In the genomic region with DNA sequence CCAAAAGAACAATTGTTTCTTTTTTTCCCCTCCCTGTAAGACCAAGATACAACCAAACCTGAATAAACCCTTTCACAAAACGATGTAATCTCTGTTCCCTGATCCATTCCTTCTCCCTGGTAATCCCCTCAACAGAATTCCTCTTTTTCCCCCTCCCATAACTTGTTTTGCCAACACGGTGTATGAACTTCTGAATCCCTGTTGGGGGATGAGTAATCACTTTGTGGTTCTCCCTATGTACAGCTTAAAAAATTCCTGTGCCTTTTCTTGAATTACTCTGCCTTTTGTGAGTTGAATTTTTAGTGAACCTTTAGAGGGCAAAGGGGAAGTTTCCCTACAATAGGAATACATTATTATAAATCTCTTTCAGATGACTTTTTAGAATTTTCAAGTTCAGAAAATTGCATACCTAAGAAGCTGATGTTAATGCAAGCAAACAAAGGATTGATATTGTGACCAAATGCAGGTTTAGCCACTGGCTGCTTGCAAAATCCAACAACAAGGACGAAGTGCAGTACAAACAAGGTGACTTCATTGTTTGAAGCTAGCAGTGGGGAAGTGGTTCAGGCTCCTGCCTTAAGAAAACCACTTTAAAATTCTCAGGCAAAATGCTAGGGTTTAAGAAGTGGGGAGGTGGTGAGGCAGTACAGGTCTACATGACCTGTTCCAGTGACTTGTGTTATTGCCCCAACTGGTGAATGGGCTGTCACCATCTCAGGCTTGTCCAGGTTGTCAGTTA, we compare ENCODE assay signal across 13 cellular contexts. TPM values are rescaled to one million over a fixed set of nuclear protein-coding genes. Genes with fewer than 3 reads are reported as not detected.
DNase-seq lines count a peak whose midpoint lies in the region; ATAC-seq, FAIRE-seq and TF ChIP-seq lines count a peak whose summit lies in the region.
"Had no signal": no experiment of that assay in that cellular context is flagged by ENCODE, and none has a peak within 500 bp of the region (broad histone marks: within the 10 kb centered on the region; RNA-seq: fewer than 3 reads in every experiment).

No MANE protein-coding gene starts in this region.

- no peak overlapping the region for H3K4ac ChIP-seq in mesenchymal stem cell (ENCODE audit: low read depth in 1 of 2, low read length in 2 of 2)

- H3K27ac ChIP-seq in A549 (peak overlapping the region; percentile 79 to 83), mesenchymal stem cell (ENCODE audit: low read length, poor library complexity, severe bottlenecking) (peak overlapping the region; percentile 26), coronary artery (no peak overlapping the region)
- H3K27ac ChIP-seq: parathyroid adenoma had no signal

- no peak overlapping the region for H3K14ac ChIP-seq in mesenchymal stem cell (ENCODE audit: low read length in 2 of 2)

- no peak overlapping the region for H2BK120ac ChIP-seq in mesenchymal stem cell (ENCODE audit: low read depth, low read length)

- H3K4me1 ChIP-seq in A549, result peaks cover 36% of the 10 kb centered on the region
- peaks cover 3% of the 10 kb centered on the region for H3K4me1 ChIP-seq in mesenchymal stem cell (ENCODE audit: control insufficient read depth, insufficient read depth, low read depth, low read length)
- H3K4me1 ChIP-seq: parathyroid adenoma had no signal

- no peak overlapping the region for H3K23ac ChIP-seq in mesenchymal stem cell (ENCODE audit: low read length in 2 of 2)

- POLR2A ChIA-PET in A549 (lab: Yijun Ruan, JAX), result interaction anchor here (0.6 kb wide), 1 partner anchor 37 kb away, joined by 3 read pairs; no protein-coding TSS in a partner anchor

- DNase-seq in A549 (ENCODE audit: low read depth in 1 of 2, low spot score in 1 of 2) (no peak), HT1080 (ENCODE audit: low read depth) (peak; percentile 67), cardiac fibroblast (ENCODE audit: low read depth in 2 of 2) (peak; percentile 54 to 72), mesenchymal stem cell (peak; percentile 43), coronary artery (ENCODE audit: low spot score) (no peak)
- DNase-seq: activated CD8-positive, alpha-beta memory T cell treated with anti-CD3 and anti-CD28 coated beads, Interleukin-2, amount 50 U/mL, for 4 hours; NCI-H1417; NCI-H526; stimulated activated CD4-positive, alpha-beta T cell treated with anti-CD3 and anti-CD28 coated beads, Interleukin-1b, Interleukin-23, amount 100 ng/mL, for 48 hours had no signal

- no peak overlapping the region for H3K18ac ChIP-seq in mesenchymal stem cell (ENCODE audit: low read depth in 1 of 2, low read length in 2 of 2)

- H4K8ac ChIP-seq in mesenchymal stem cell (ENCODE audit: low read length), result no peak overlapping the region

- H3K79me1 ChIP-seq in mesenchymal stem cell (replicated peaks; ENCODE audit: low read length, poor library complexity, severe bottlenecking), result no peaks in the 10 kb centered on the region

- H3K4me2 ChIP-seq in A549 (peak overlapping the region; percentile 55), mesenchymal stem cell (ENCODE audit: low read length, poor library complexity, severe bottlenecking) (no peak overlapping the region)

- H3K4me3 ChIP-seq in A549 (no peak overlapping the region), cardiac fibroblast (replicated peaks in 1 of 2; ENCODE audit: low read depth in 2 of 2, low read length in 2 of 2) (no peak overlapping the region), mesenchymal stem cell (ENCODE audit: insufficient read depth in 1 of 2, low read depth in 1 of 2, low read length in 2 of 2) (no peak overlapping the region), coronary artery (no peak overlapping the region)

- H2BK15ac ChIP-seq in mesenchymal stem cell (ENCODE audit: low read depth, poor library complexity, severe bottlenecking), result no peak overlapping the region

- no peak for TF ChIP-seq EP300 in A549 (IDR thresholded peaks at IDR 0.05)

- H3K9me3 ChIP-seq in A549 (no peaks in the 10 kb centered on the region), mesenchymal stem cell (ENCODE audit: control insufficient read depth, low read length) (no peaks in the 10 kb centered on the region)

- no peak overlapping the region for H2BK12ac ChIP-seq in mesenchymal stem cell (ENCODE audit: low read length in 2 of 2)

- no peak overlapping the region for H2AFZ ChIP-seq in mesenchymal stem cell (ENCODE audit: low read depth, low read length)
- H2AFZ ChIP-seq: parathyroid adenoma had no signal

- H2BK5ac ChIP-seq in mesenchymal stem cell (ENCODE audit: low read depth, low read length, poor library complexity, severe bottlenecking), result no peak overlapping the region

- TF ChIP-seq RAD21 in A549 (conservative IDR thresholded peaks at IDR 0.05 in 1 of 2, IDR thresholded peaks at IDR 0.05 in 1 of 2), result no peak

- TF ChIP-seq POLR2A in A549 (IDR thresholded peaks at IDR 0.05; ENCODE audit: low read length), result no peak

- TF ChIP-seq CTCF in A549 (IDR thresholded peaks at IDR 0.05) (no peak), cardiac fibroblast (IDR thresholded peaks at IDR 0.05; ENCODE audit: low read depth, low read length) (no peak), coronary artery (IDR thresholded peaks at IDR 0.05) (no peak)

- no peak overlapping the region for H3K9ac ChIP-seq in mesenchymal stem cell (ENCODE audit: low read length)
- H3K9ac ChIP-seq: parathyroid adenoma had no signal

- 7% methylated on average over 3 of the region's 3 CpGs for WGBS in A549 (ENCODE audit: missing lambda C conversion rate)
- 37% methylated on average over 2 of the region's 3 CpGs for WGBS in mesenchymal stem cell

- no peaks in the 10 kb centered on the region for H3K27me3 ChIP-seq in mesenchymal stem cell (ENCODE audit: control insufficient read depth in 1 of 2, insufficient read depth in 1 of 2, low read length in 2 of 2)

- CTCF ChIA-PET in A549 (lab: Yijun Ruan, JAX), result interaction anchor here (0.6 to 2.0 kb wide), 4 partner anchors 10 to 1283 kb away, joined by 3 to 6 read pairs (median 3); no protein-coding TSS in a partner anchor

- H2AK5ac ChIP-seq in mesenchymal stem cell (ENCODE audit: low read length, severe bottlenecking), result no peak overlapping the region

- ATAC-seq in A549 (peak in 1 of 2 experiments; percentile 45; a peak in 2 of 6 replicates), HG03045 (IDR thresholded peaks at IDR 0.05; ENCODE audit: unreplicated experiment) (no peak), HG03439 (IDR thresholded peaks at IDR 0.05; ENCODE audit: unreplicated experiment) (no peak), HG02588 (IDR thresholded peaks at IDR 0.05; ENCODE audit: unreplicated experiment) (no peak)

- H4K91ac ChIP-seq in mesenchymal stem cell (ENCODE audit: low read length), result no peak overlapping the region

- no peaks in the 10 kb centered on the region for H3K36me3 ChIP-seq in mesenchymal stem cell (ENCODE audit: control insufficient read depth in 1 of 2, insufficient read depth in 2 of 2, low read depth in 1 of 2, low read length in 2 of 2)

- no peak for FAIRE-seq in A549 (lab: Jason Lieb, UNC)

TF ChIP-seq in A549, 52 proteins besides CTCF, POLR2A, EP300 and RAD21:
- TF ChIP-seq MAX (IDR thresholded peaks at IDR 0.05) (no peak), EHMT2 (IDR thresholded peaks at IDR 0.05; ENCODE audit: low read depth) (no peak), KDM1A (IDR thresholded peaks at IDR 0.05; ENCODE audit: low read depth) (no peak), ZFP36 (IDR thresholded peaks at IDR 0.05; ENCODE audit: borderline replicate concordance, partially characterized antibody) (no peak), JUN (IDR thresholded peaks at IDR 0.05) (no peak), FOSL2 (IDR thresholded peaks at IDR 0.05) (no peak), FOSL2 (CRISPR knock-in tag; IDR thresholded peaks at IDR 0.05) (no peak)
- TF ChIP-seq, protein P1, sequence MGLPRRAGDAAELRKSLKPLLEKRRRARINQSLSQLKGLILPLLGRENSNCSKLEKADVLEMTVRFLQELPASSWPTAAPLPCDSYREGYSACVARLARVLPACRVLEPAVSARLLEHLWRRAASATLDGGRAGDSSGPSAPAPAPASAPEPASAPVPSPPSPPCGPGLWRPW (IDR thresholded peaks at IDR 0.05), result no peak

RNA-seq across cellular contexts. Expression of gene EPSTI1, which starts 15.0 kb away (rescaled TPM):
- polyA plus RNA-seq in A549 (2011; rRNA removed) (0.08 and 0.10 TPM in 2 replicates), A549 (2017; fragmentation: RNase III; extraction: RNeasy Plus Mini Kit Qiagen cat#74134 plus additional on column Dnase treatment) (0.05 to 0.07 TPM in 2 of 3 replicates, not detected in the other)
- polyA plus RNA-seq in A549 (2012; cell fraction: cytosol; rRNA removed), result 0.04 TPM in 1 of 2 replicates, not detected in the other
- polyA plus RNA-seq in A549 (2012; cell fraction: nucleus; rRNA removed), result 0.01 TPM in 1 of 2 replicates, not detected in the other
- polyA minus RNA-seq in A549 (2011; rRNA and poly(A)+ RNA removed), result not detected in 2 replicates
- 0.08 and 0.20 TPM in 2 replicates for total RNA-seq in HT1080 (2014; rRNA removed; shearing (Covaris generic))
- polyA plus RNA-seq in HT1080 (2015; cell fraction: cytosol; rRNA removed), result 0.24 and 0.83 TPM in 2 replicates
- 0.36 and 0.52 TPM in 2 replicates for polyA plus RNA-seq in HT1080 (2015; cell fraction: nucleus; rRNA removed)
- polyA plus RNA-seq in mesenchymal stem cell (2013, experiment 1 of 2), result 9.4 TPM
- 9.6 TPM for polyA plus RNA-seq in mesenchymal stem cell (2013, experiment 2 of 2)

RNA-seq across cellular contexts. Expression of gene DNAJC15, which starts 16.3 kb away (rescaled TPM):
- polyA plus RNA-seq in A549 (2011; rRNA removed), result 0.04 and 0.05 TPM in 2 replicates
- polyA plus RNA-seq in A549 (2012; cell fraction: cytosol; rRNA removed), result not detected in 2 replicates
- polyA plus RNA-seq in A549 (2012; cell fraction: nucleus; rRNA removed), result not detected in 2 replicates
- polyA plus RNA-seq in A549 (2017; fragmentation: RNase III; extraction: RNeasy Plus Mini Kit Qiagen cat#74134 plus additional on column Dnase treatment), result 0.01 to 0.03 TPM in 2 of 3 replicates, not detected in the other
- polyA minus RNA-seq in A549 (2011; rRNA and poly(A)+ RNA removed), result not detected in 2 replicates
- total RNA-seq in HT1080 (2014; rRNA removed; shearing (Covaris generic)), result 27.5 and 36.1 TPM in 2 replicates
- polyA plus RNA-seq in HT1080 (2015; cell fraction: cytosol; rRNA removed), result 15.7 and 25.0 TPM in 2 replicates
- 7.2 and 7.7 TPM in 2 replicates for polyA plus RNA-seq in HT1080 (2015; cell fraction: nucleus; rRNA removed)
- 0.14 TPM for polyA plus RNA-seq in mesenchymal stem cell (2013, experiment 1 of 2)
- polyA plus RNA-seq in mesenchymal stem cell (2013, experiment 2 of 2), result 0.11 TPM

Comparison
In these comparisons a context has a peak if more than half of its experiments do, and no peak if none do; other contexts are left out.
1. DNase-seq: peak in HT1080 (single experiment), cardiac fibroblast (2 of 2) and mesenchymal stem cell (single experiment); none in A549 (0 of 2) and coronary artery (single experiment).
2. H3K27ac ChIP-seq: peak in A549 (2 of 2) and mesenchymal stem cell (single experiment); none in coronary artery (0 of 2).